In the genomic region with DNA sequence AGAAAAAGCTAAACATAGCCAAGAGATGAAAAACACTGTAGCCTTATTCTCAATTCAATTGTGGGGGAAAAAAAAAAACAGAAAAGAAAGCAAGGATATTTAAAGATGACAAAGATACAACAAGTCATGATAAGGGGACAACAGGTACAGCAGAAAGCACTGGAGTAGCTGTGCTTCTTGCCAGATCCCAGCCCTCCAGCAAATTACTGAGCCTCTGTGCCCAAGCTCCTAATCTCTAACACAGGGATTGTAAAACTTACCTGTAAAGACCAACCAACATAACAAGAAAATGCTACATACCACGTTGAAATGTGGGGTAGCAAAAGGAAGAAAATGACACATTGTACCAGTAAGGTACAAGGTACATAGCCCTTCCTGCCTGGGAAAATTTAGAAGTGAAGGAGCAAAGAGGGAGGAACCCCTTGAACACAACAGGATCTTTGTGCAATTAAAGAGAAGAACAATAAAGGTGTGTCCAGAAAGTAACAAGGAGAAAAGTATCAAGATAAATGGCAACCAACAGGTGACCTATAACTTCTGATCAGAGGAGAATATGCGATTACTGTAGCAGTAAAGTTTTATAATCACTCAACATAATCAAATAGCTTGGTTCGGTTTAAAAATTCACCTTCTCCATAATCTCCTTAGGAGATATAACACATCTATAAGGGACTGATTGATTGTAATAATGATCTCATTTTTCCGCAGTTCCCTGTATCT, we compare ENCODE assay signal across 31 cellular contexts. TPM values are rescaled to one million over a fixed set of nuclear protein-coding genes. Genes with fewer than 3 reads are reported as not detected.
DNase-seq lines count a peak whose midpoint lies in the region; ATAC-seq, FAIRE-seq and TF ChIP-seq lines count a peak whose summit lies in the region.
"Had no signal": no experiment of that assay in that cellular context is flagged by ENCODE, and none has a peak within 500 bp of the region (broad histone marks: within the 10 kb centered on the region; RNA-seq: fewer than 3 reads in every experiment).

No MANE protein-coding gene starts in this region.

- H3K27me3 ChIP-seq in Caco-2 (replicated peaks; ENCODE audit: control insufficient read depth, insufficient read depth, low read length) (no peaks in the 10 kb centered on the region), esophagus squamous epithelium (no peaks in the 10 kb centered on the region), pancreas (no peaks in the 10 kb centered on the region), tibial nerve (no peaks in the 10 kb centered on the region)
- H3K27me3 ChIP-seq: adrenal gland, heart left ventricle, sigmoid colon had no signal

- intact Hi-C loops in Caco-2 (cut with micrococcal nuclease; ENCODE audit: unreplicated experiment) (no loop called here), esophagus squamous epithelium (cut with DNase I) (no loop called here), pancreas (cut with DNase I) (no loop called here)

- no peak overlapping the region for H3K4me3 Mint-ChIP-seq in Caco-2 (ENCODE audit: unreplicated experiment)
- no peak overlapping the region for H3K4me3 Mint-ChIP-seq in T-helper 17 cell
- H3K4me3 Mint-ChIP-seq: brain; CD4-positive, alpha-beta memory T cell; IgD-negative memory B cell; stimulated activated naive B cell treated with anti-CD40 and anti-IgM and Interleukin-4, amounts not matched to agents 10 μg/mL and 1 μg/mL and 100 μg/mL, for 72 hours had no signal

- H3K27ac ChIP-seq in esophagus squamous epithelium (peak overlapping the region in 3 of 4 donors; percentile 7 to 19 (median 11)), pancreas (no peak overlapping the region), tibial nerve (peak overlapping the region in 1 of 4 donors; percentile 42)
- H3K27ac ChIP-seq: A549, adrenal gland, heart left ventricle, psoas muscle, thoracic aorta had no signal

- TF ChIP-seq POLR2A in esophagus squamous epithelium (IDR thresholded peaks at IDR 0.05), result no peak
- TF ChIP-seq POLR2A in tibial nerve (IDR thresholded peaks at IDR 0.05), result no peak

- H3K36me3 ChIP-seq in Caco-2 (ENCODE audit: control insufficient read depth, insufficient read depth, low read length) (peaks cover 3% of the 10 kb centered on the region), esophagus squamous epithelium (peaks cover 0 to 79% (median 0%) of the 10 kb centered on the region in 3 donors), pancreas (peaks cover 0 to 7% (median 3%) of the 10 kb centered on the region in 3 donors), tibial nerve (peaks cover 0 to 47% (median 16%) of the 10 kb centered on the region in 3 donors)

- H3K4me1 Mint-ChIP-seq in Caco-2 (ENCODE audit: low read depth, unreplicated experiment) (peaks cover 19% of the 10 kb centered on the region), T-helper 17 cell (peaks cover 2% of the 10 kb centered on the region)
- H3K4me1 Mint-ChIP-seq: IgD-negative memory B cell; stimulated activated naive B cell treated with anti-CD40 and anti-IgM and Interleukin-4, amounts not matched to agents 10 μg/mL and 1 μg/mL and 100 μg/mL, for 72 hours had no signal

- H3K36me3 Mint-ChIP-seq in Caco-2 (ENCODE audit: insufficient read depth, unreplicated experiment), result peaks cover 44% of the 10 kb centered on the region
- H3K36me3 Mint-ChIP-seq in T-helper 17 cell (ENCODE audit: low read depth), result peaks cover 10% of the 10 kb centered on the region

- H3K9me3 ChIP-seq in Caco-2 (peaks cover 7% of the 10 kb centered on the region), T-helper 17 cell (ENCODE audit: control insufficient read depth, low read length, poor library complexity, severe bottlenecking) (no peaks in the 10 kb centered on the region), esophagus squamous epithelium (no peaks in the 10 kb centered on the region), pancreas (peaks cover 0 to 2% (median 0%) of the 10 kb centered on the region in 4 donors), tibial nerve (peaks cover 0 to 4% (median 0%) of the 10 kb centered on the region in 4 donors)
- H3K9me3 ChIP-seq: A549, adrenal gland, sigmoid colon, thoracic aorta had no signal

- H3K9me3 Mint-ChIP-seq in Caco-2 (ENCODE audit: unreplicated experiment), result no peaks in the 10 kb centered on the region
- H3K9me3 Mint-ChIP-seq: CD4-positive, alpha-beta memory T cell; IgD-negative memory B cell; stimulated activated naive B cell treated with anti-CD40 and anti-IgM and Interleukin-4, amounts not matched to agents 10 μg/mL and 1 μg/mL and 100 μg/mL, for 72 hours had no signal

- ATAC-seq in T-helper 17 cell (no peak), pancreas (peak in 1 of 4 donors; percentile 37), GM19452 (IDR thresholded peaks at IDR 0.05; ENCODE audit: unreplicated experiment) (no peak)
- ATAC-seq: A549; Right ventricle myocardium inferior; SK-N-SH treated with all-trans-retinoic acid at 6 μM for 48 hours; stimulated activated naive B cell treated with anti-CD40 and anti-IgM and Interleukin-4, amounts not matched to agents 10 μg/mL and 1 μg/mL and 100 μg/mL, for 72 hours had no signal

- 58 to 70% methylated on average over 4 of the region's 4 CpGs for WGBS in esophagus squamous epithelium, 2 donors
- 82 to 89% methylated on average over 4 of the region's 4 CpGs for WGBS in pancreas, 2 donors
- WGBS in tibial nerve, 2 donors, result 94 to 97% methylated on average over 4 of the region's 4 CpGs

- CTCF ChIA-PET in Caco-2 (lab: Charles Lee), result interaction anchor here (0.6 to 1.0 kb wide), 3 partner anchors 9 to 714 kb away, joined by 3 to 4 read pairs (median 3); a partner anchor contains a TSS

- peak overlapping the region; percentile 82 for H3K27ac Mint-ChIP-seq in Caco-2 (ENCODE audit: unreplicated experiment)
- H3K27ac Mint-ChIP-seq in T-helper 17 cell, result peak overlapping the region; percentile 63
- H3K27ac Mint-ChIP-seq: stimulated activated naive B cell treated with anti-CD40 and anti-IgM and Interleukin-4, amounts not matched to agents 10 μg/mL and 1 μg/mL and 100 μg/mL, for 72 hours had no signal

- H3K4me1 ChIP-seq in Caco-2, result peaks cover 40% of the 10 kb centered on the region
- peaks cover 0 to 27% (median 11%) of the 10 kb centered on the region in 3 donors for H3K4me1 ChIP-seq in esophagus squamous epithelium
- H3K4me1 ChIP-seq in pancreas, result no peaks in the 10 kb centered on the region
- no peaks in the 10 kb centered on the region for H3K4me1 ChIP-seq in tibial nerve
- H3K4me1 ChIP-seq: adrenal gland had no signal

- TF ChIP-seq CTCF in Caco-2 (IDR thresholded peaks at IDR 0.05; ENCODE audit: insufficient read depth in 1 of 2, low read depth in 1 of 2, low read length in 1 of 2, severe bottlenecking in 1 of 2, unreplicated experiment in 1 of 2) (no peak), esophagus squamous epithelium (IDR thresholded peaks at IDR 0.05) (no peak), pancreas (IDR thresholded peaks at IDR 0.05) (no peak), tibial nerve (IDR thresholded peaks at IDR 0.05) (no peak)

- H3K27me3 Mint-ChIP-seq in Caco-2 (ENCODE audit: insufficient read depth, unreplicated experiment), result no peaks in the 10 kb centered on the region
- no peaks in the 10 kb centered on the region for H3K27me3 Mint-ChIP-seq in T-helper 17 cell
- H3K27me3 Mint-ChIP-seq: CD4-positive, alpha-beta memory T cell; IgD-negative memory B cell; stimulated activated naive B cell treated with anti-CD40 and anti-IgM and Interleukin-4, amounts not matched to agents 10 μg/mL and 1 μg/mL and 100 μg/mL, for 72 hours had no signal

- TF ChIP-seq EP300 in tibial nerve (IDR thresholded peaks at IDR 0.05), result no peak

- peak; percentile 92 for FAIRE-seq in pancreas (lab: Jason Lieb, UNC)
- FAIRE-seq: A549, GM12891, H54 had no signal

- no peak for DNase-seq in Caco-2
- no peak for DNase-seq in T-helper 17 cell
- no peak for DNase-seq in esophagus squamous epithelium (lab: John Stamatoyannopoulos, UW)
- DNase-seq in pancreas, result no peak
- DNase-seq in tibial nerve (ENCODE audit: low spot score in 2 of 2), result no peak
- DNase-seq in KG1 (lab: John Stamatoyannopoulos, UW), result no peak
- DNase-seq in NCI-H1105 (lab: John Stamatoyannopoulos, UW), result no peak
- DNase-seq: activated CD8-positive, alpha-beta memory T cell treated with anti-CD3 and anti-CD28 coated beads for 24 hours; activated gamma-delta T cell treated with Interleukin-2 at 50 U/mL for 16 hours; adrenal gland; AML-193; CD4-positive, alpha-beta memory T cell; DMS 273 treated with DMSO at 0.1 percent for 48 hours; effector CD4-positive, alpha-beta T cell; EL; heart left ventricle; NCI-H1417; NCI-H2107; psoas muscle; sigmoid colon; stimulated activated CD4-positive, alpha-beta T cell treated with anti-CD3 and anti-CD28 coated beads, Interleukin-15, amount 100 ng/mL, for 24 hours; stimulated activated naive B cell treated with anti-CD40 and anti-IgM and Interleukin-4, amounts not matched to agents 10 μg/mL and 1 μg/mL and 100 μg/mL, for 72 hours had no signal

- POLR2A ChIA-PET in Caco-2 (lab: Charles Lee), result no interaction called here

- no peak overlapping the region for H3K4me3 ChIP-seq in Caco-2 (ENCODE audit: low read depth, low read length)
- no peak overlapping the region for H3K4me3 ChIP-seq in esophagus squamous epithelium
- no peak overlapping the region for H3K4me3 ChIP-seq in pancreas
- no peak overlapping the region for H3K4me3 ChIP-seq in tibial nerve
- H3K4me3 ChIP-seq: A549, adrenal gland, heart left ventricle, psoas muscle, sigmoid colon, thoracic aorta had no signal

- no TSS peak for BruUV-seq in Caco-2 (replicated peaks; lab: Mats Ljungman, UMichigan)

RNA-seq across cellular contexts. Expression of a gene that starts 30.6 kb away (rescaled TPM):
- 66.5 and 69.9 TPM in 2 replicates for total RNA-seq in Caco-2 (2022)
- 10 to 100 TPM; 26.2 to 27.8 TPM for total RNA-seq in T-helper 17 cell
- 10 to 100 TPM; 11.9 to 28.0 (median 19.6) TPM for total RNA-seq in esophagus squamous epithelium
- 10 to 100 TPM in 4 of 6 donors, 1 to 10 TPM in 2; 8.4 to 16.5 (median 13.7) TPM for total RNA-seq in pancreas
- polyA plus RNA-seq in pancreas, result 1 to 10 TPM; 7.6 to 9.5 TPM
- 10 to 100 TPM; 19.7 to 21.9 (median 21.6) TPM for total RNA-seq in tibial nerve

Comparison
In these comparisons a context has a peak if more than half of its experiments do, and no peak if none do; other contexts are left out.
1. H3K27ac ChIP-seq: peak in esophagus squamous epithelium (3 of 4); none in pancreas (0 of 4).